ENCODE assay signal across 8 cellular contexts in the genomic region with DNA sequence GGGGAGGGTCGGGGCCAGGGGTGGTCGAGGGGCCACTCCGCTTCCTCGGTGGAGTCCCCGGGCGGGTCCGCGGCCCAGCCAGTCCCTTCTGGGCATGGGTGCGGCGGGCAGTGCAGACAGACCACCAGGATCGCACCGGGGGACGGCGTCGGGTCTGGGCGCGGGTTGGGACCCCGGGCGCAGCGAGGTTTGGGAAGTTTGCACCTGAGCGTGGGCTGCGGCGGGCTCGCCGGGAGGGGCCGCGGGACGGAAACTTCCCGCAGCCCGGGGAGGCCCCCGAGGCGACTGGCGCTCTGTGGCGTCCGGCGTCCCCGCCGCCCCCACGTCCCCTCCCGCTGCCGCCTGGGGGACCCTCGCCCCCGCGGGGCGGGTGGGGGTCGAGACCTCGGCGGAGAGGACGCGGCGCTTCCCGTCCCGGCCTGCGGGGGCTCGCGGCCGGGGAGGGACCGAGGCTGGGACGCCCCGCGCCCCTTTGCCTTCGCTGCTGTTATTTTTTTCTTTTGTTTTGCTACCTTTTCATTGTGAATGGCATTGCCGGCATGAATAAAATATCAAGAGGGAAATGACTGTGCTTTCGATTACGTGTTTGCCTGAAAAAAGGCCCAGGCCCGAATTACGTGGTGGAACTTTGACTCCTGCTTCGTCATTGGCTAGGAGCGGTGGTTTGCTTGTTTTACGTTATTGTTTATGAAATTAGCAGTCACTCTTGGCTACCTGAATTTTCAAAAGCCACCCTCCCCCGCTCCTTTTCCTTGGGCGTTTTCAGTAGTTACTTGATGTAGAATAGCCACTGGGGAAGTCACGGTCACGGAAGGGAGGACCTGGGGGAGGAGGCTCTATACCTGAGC. TPM values are rescaled to one million over a fixed set of nuclear protein-coding genes. Genes with fewer than 3 reads are reported as not detected.
A peak's percentile ranks its signal among the peaks of the same experiment; 100 is the strongest.
DNase-seq lines count a peak whose midpoint lies in the region; ATAC-seq and TF ChIP-seq lines count a peak whose summit lies in the region.

No MANE protein-coding gene starts in this region.

- TF ChIP-seq CTCF in astrocyte of the cerebellum (IDR thresholded peaks at IDR 0.05; ENCODE audit: low read depth, low read length, missing control alignments), result no peak

- H3K9me3 Mint-ChIP-seq in CD4-positive, alpha-beta memory T cell, result no peaks in the 10 kb centered on the region

- H3K36me3 Mint-ChIP-seq in CD4-positive, alpha-beta memory T cell, result peaks cover 0 to 7% of the 10 kb centered on the region in 2 donors

- in situ Hi-C loops in astrocyte of the cerebellum (cut with HindIII; ENCODE audit: low sequenced_read_pairs), result no loop called here

- POLR2A ChIA-PET in CD4-positive, alpha-beta memory T cell (lab: Charles Lee; ENCODE audit: partially characterized antibody), result interaction anchor here (1.0 kb wide), 1 partner anchor 11 kb away, joined by 3 read pairs; no protein-coding TSS in a partner anchor

- no peaks in the 10 kb centered on the region for H3K9me3 ChIP-seq in CD4-positive, alpha-beta memory T cell (ENCODE audit: control insufficient read depth in 1 of 2, low read length in 2 of 2)

- peaks cover 0 to 1% of the 10 kb centered on the region in 2 donors for H3K27me3 Mint-ChIP-seq in CD4-positive, alpha-beta memory T cell

- DNase-seq in CD4-positive, alpha-beta memory T cell, result peak; percentile 80 to 94 (median 86)
- DNase-seq in HPDE6-E6E7 (ENCODE audit: extremely low spot score) (peak; percentile 38), T-helper 22 cell (ENCODE audit: low read depth) (peak; percentile 71), astrocyte of the cerebellum (ENCODE audit: low read depth) (peak; percentile 57), SIG-M5 (lab: John Stamatoyannopoulos, UW) (no peak)

- CTCF ChIA-PET in CD4-positive, alpha-beta memory T cell (lab: Charles Lee; ENCODE audit: partially characterized antibody), result no interaction called here

- peak overlapping the region; percentile 78 for H3K27ac ChIP-seq in CD4-positive, alpha-beta memory T cell (ENCODE audit: low read depth, low read length)
- H3K27ac ChIP-seq in skin epidermis, result peak overlapping the region; percentile 83 to 99 (median 95)

- intact Hi-C loops in CD4-positive, alpha-beta memory T cell (cut with micrococcal nuclease), result loop anchor here (1.0 to 5.0 kb wide), 3 partner anchors 50 to 441 kb away; a partner anchor contains a TSS

- no peaks in the 10 kb centered on the region for H3K36me3 ChIP-seq in CD4-positive, alpha-beta memory T cell (ENCODE audit: insufficient read depth, low read length)

- peak; percentile 12 for ATAC-seq in GM19468 (IDR thresholded peaks at IDR 0.05; ENCODE audit: extremely low read depth, unreplicated experiment)

- H3K27ac Mint-ChIP-seq in CD4-positive, alpha-beta memory T cell, result peak overlapping the region; percentile 91 to 99 (median 98)

- H3K4me1 ChIP-seq in CD4-positive, alpha-beta memory T cell (ENCODE audit: insufficient read depth, low read length), result peaks cover 18% of the 10 kb centered on the region

- peak overlapping the region; percentile 21 to 62 for H3K4me3 ChIP-seq in CD4-positive, alpha-beta memory T cell (ENCODE audit: low read length in 2 of 2)
- H3K4me3 ChIP-seq in astrocyte of the cerebellum (ENCODE audit: low read depth, low read length) (peak overlapping the region; percentile 83), iPS-11a (ENCODE audit: low read depth, low read length) (peak overlapping the region; percentile 87), skin epidermis (peak overlapping the region; percentile 68 to 99 (median 91))

- peaks cover 21 to 35% (median 26%) of the 10 kb centered on the region in 4 donors for H3K4me1 Mint-ChIP-seq in CD4-positive, alpha-beta memory T cell

- no peaks in the 10 kb centered on the region for H3K27me3 ChIP-seq in CD4-positive, alpha-beta memory T cell (ENCODE audit: insufficient read depth, low read length)

- H3K4me3 Mint-ChIP-seq in CD4-positive, alpha-beta memory T cell, result peak overlapping the region; percentile 91 to 99 (median 96)

RNA-seq across cellular contexts. Expression of a gene that starts 0.7 kb away (rescaled TPM):
- 10 to 100 TPM; 21.5 to 21.9 TPM for total RNA-seq in CD4-positive, alpha-beta memory T cell
- 10 to 100 TPM; 12.9 to 19.4 TPM for polyA plus RNA-seq in CD4-positive, alpha-beta memory T cell
